ENCODE assay signal across 10 cellular contexts in the genomic region with DNA sequence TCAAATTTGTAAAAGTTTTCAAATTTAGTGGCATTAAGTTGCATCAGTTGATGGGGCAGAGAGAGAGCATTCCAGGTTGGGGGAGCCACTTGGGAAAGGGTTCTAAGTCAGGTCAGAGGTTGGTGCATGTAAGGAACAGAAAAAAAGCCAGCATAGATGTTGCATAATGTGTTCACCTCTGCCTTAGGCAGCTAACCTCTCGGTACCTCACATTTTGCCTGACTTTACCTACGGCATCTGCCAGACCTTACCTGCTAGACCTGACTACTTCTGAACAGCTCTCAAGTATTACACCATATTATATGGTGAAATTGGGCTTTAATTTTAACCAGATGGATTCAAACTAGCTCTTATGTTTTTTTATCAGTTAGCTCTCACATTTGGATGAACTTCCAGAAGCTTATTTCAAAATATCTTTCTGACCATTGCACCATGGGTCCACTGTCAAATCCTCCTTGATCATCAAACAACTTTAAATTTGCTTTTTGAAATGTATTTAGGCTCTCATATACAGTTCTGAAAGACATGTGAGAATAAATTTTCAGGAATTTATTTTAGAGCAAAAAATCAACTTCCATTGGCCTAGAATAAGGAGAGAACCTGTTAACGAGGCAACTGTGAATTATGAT. TPM values are rescaled to one million over a fixed set of nuclear protein-coding genes. Genes with fewer than 3 reads are reported as not detected.
"Had no signal": no experiment of that assay in that cellular context is flagged by ENCODE, and none has a peak within 500 bp of the region (broad histone marks: within the 10 kb centered on the region; RNA-seq: fewer than 3 reads in every experiment).

No MANE protein-coding gene starts in this region.

- ATAC-seq: GM23338 had no signal

- H3K4me3 Mint-ChIP-seq: GM23338, H9, IgD-negative memory B cell had no signal

- H3K36me3 Mint-ChIP-seq: IgD-negative memory B cell had no signal

- H3K27ac ChIP-seq: KMS-11 had no signal

- H3K4me2 ChIP-seq: GM23338, KMS-11 had no signal

- H3K4me3 ChIP-seq: GM23338 had no signal

- FAIRE-seq: H1, H54, HTR-8/SVneo had no signal

- DNase-seq: H9, HCEC 1CT, KBM-7 had no signal

- H3K9ac ChIP-seq: KMS-11 had no signal

- H3K27ac Mint-ChIP-seq: GM23338, H9, IgD-negative memory B cell had no signal

- H2AFZ ChIP-seq: GM23338 had no signal

RNA-seq across cellular contexts. Expression of a gene that starts 7.4 kb away (rescaled TPM):
- total RNA-seq: GM23338, H1, H9, HT-29 had no signal
- polyA plus RNA-seq: GM23338, H1, IgD-negative memory B cell had no signal
